ENCODE assay signal across 8 cellular contexts in genomic region chr18:62584241-62585120, GRCh38.
DNase-seq lines count a peak whose midpoint lies in the region; ATAC-seq and TF ChIP-seq lines count a peak whose summit lies in the region.

No MANE protein-coding gene starts in this region.

- peaks cover 29% of the 10 kb centered on the region for H3K4me1 Mint-ChIP-seq in GM23338

- peak overlapping the region; percentile 70 for H3K27ac Mint-ChIP-seq in GM23338

- H3K9ac ChIP-seq in ES-I3 (ENCODE audit: low read depth, low read length) = peak overlapping the region; percentile 31; the same call in 1 of the 2 replicates

- H3K4me3 ChIP-seq in GM23338 (peak overlapping the region; percentile 35; the same call in 1 of the 2 replicates), SJCRH30 (no peak overlapping the region), gastroesophageal sphincter (no peak overlapping the region), osteoblast (ENCODE audit: insufficient read depth, low read length) (peak overlapping the region; percentile 45), testis (no peak overlapping the region)

- no peak for TF ChIP-seq EP300 in gastroesophageal sphincter (IDR thresholded peaks at IDR 0.05)

- H3K4me1 ChIP-seq in ES-I3 (ENCODE audit: insufficient read depth, low read length) = peaks cover 7% of the 10 kb centered on the region; the same call in 1 of the 2 replicates
- peaks cover 8% of the 10 kb centered on the region for H3K4me1 ChIP-seq in GM23338 (ENCODE audit: insufficient read depth)
- no peaks in the 10 kb centered on the region for H3K4me1 ChIP-seq in SJCRH30
- peaks cover 0 to 24% (median 6%) of the 10 kb centered on the region in 3 donors for H3K4me1 ChIP-seq in gastroesophageal sphincter
- H3K4me1 ChIP-seq in osteoblast (ENCODE audit: insufficient read depth, low read length) = peaks cover 4% of the 10 kb centered on the region
- peaks cover 10% of the 10 kb centered on the region for H3K4me1 ChIP-seq in testis

- H3K36me3 ChIP-seq in ES-I3 (ENCODE audit: insufficient read depth, low read length) (no peaks in the 10 kb centered on the region), GM23338 (ENCODE audit: insufficient read depth) (no peaks in the 10 kb centered on the region), SJCRH30 (no peaks in the 10 kb centered on the region), gastroesophageal sphincter (peaks cover 0 to 15% of the 10 kb centered on the region in 2 donors), osteoblast (ENCODE audit: insufficient read depth, low read length) (no peaks in the 10 kb centered on the region), testis (ENCODE audit: low read depth, missing control alignments) (no peaks in the 10 kb centered on the region)

- DNase-seq in GM23338 (ENCODE audit: low spot score) (peak; percentile 97), SJCRH30 (peak; percentile 69 to 81), osteoblast (ENCODE audit: insufficient read length, low spot score, missing footprints) (peak; percentile 96), testis (peak; percentile 93)
- DNase-seq in activated naive CD4-positive, alpha-beta T cell treated with Interleukin-2 at 50 U/mL for 16 hours = peak; percentile 85

- peak overlapping the region; percentile 48; the same call in 2 of the 3 replicates for H3K4me3 Mint-ChIP-seq in GM23338

- no peaks in the 10 kb centered on the region; the same call in 2 of the 3 replicates for H3K9me3 Mint-ChIP-seq in GM23338

- H3K9me3 ChIP-seq in ES-I3 (ENCODE audit: control insufficient read depth, insufficient read depth, low read length) (no peaks in the 10 kb centered on the region), SJCRH30 (replicated peaks) (no peaks in the 10 kb centered on the region), gastroesophageal sphincter (no peaks in the 10 kb centered on the region), osteoblast (ENCODE audit: low read depth, low read length) (no peaks in the 10 kb centered on the region), testis (no peaks in the 10 kb centered on the region)

- WGBS in gastroesophageal sphincter (ENCODE audit: low coverage in 1 of 2), 2 donors = 41 to 59% methylated on average over 7 to 18 of the region's 23 CpGs
- 44 to 50% methylated on average over 22 to 23 of the region's 23 CpGs for whole genome bisulfite sequencing in testis, 2 donors

- H4K20me1 ChIP-seq in GM23338 (replicated peaks; ENCODE audit: insufficient read depth) = no peaks in the 10 kb centered on the region
- H4K20me1 ChIP-seq in osteoblast (ENCODE audit: insufficient read depth, low read length) = peaks cover 3% of the 10 kb centered on the region

- H3F3A ChIP-seq in GM23338 (replicated peaks; ENCODE audit: low read depth) = no peaks in the 10 kb centered on the region

- H2AFZ ChIP-seq in GM23338 = peak overlapping the region; percentile 44; the same call in 1 of the 2 replicates
- peak overlapping the region; percentile 60 for H2AFZ ChIP-seq in osteoblast (ENCODE audit: low read length)

- H3K9me2 ChIP-seq in GM23338 (ENCODE audit: insufficient read depth) = no peaks in the 10 kb centered on the region

- no peaks in the 10 kb centered on the region for H3K79me2 ChIP-seq in GM23338 (replicated peaks; ENCODE audit: insufficient read depth)
- H3K79me2 ChIP-seq in osteoblast (ENCODE audit: insufficient read depth, low read length) = no peaks in the 10 kb centered on the region

- intact Hi-C loops in testis (cut with DNase I; ENCODE audit: low total_unique reads) = loop anchor here (10.0 kb wide), 1 partner anchor 400 kb away; the partner anchor contains the start of genes PIGN and RELCH

- peaks cover 6% of the 10 kb centered on the region for H3K27me3 Mint-ChIP-seq in GM23338 (ENCODE audit: insufficient read depth, low read depth, poor library complexity)

- no peaks in the 10 kb centered on the region for H3K27me3 ChIP-seq in GM23338 (ENCODE audit: insufficient read depth)
- no peaks in the 10 kb centered on the region for H3K27me3 ChIP-seq in SJCRH30
- H3K27me3 ChIP-seq in gastroesophageal sphincter = no peaks in the 10 kb centered on the region
- H3K27me3 ChIP-seq in osteoblast (ENCODE audit: insufficient read depth, low read length) = peaks cover 2% of the 10 kb centered on the region
- no peaks in the 10 kb centered on the region for H3K27me3 ChIP-seq in testis

- ATAC-seq in GM23338 (peak; percentile 78), gastroesophageal sphincter (peak; percentile 84)

- no peak for TF ChIP-seq POLR2A in gastroesophageal sphincter (IDR thresholded peaks at IDR 0.05)
- no peak for TF ChIP-seq POLR2A in testis (IDR thresholded peaks at IDR 0.05)

- H3K4me2 ChIP-seq in GM23338 = peak overlapping the region; percentile 56; the same call in 1 of the 2 replicates
- peak overlapping the region; percentile 76 for H3K4me2 ChIP-seq in osteoblast (ENCODE audit: insufficient read depth, low read length)

- no peak overlapping the region for H3K27ac ChIP-seq in GM23338 (ENCODE audit: low read depth)
- no peak overlapping the region for H3K27ac ChIP-seq in SJCRH30
- peak overlapping the region in 3 of 4 donors; percentile 53 to 63 (median 63) for H3K27ac ChIP-seq in gastroesophageal sphincter
- no peak overlapping the region for H3K27ac ChIP-seq in osteoblast (ENCODE audit: low read depth, low read length)
- no peak overlapping the region for H3K27ac ChIP-seq in testis

- TF ChIP-seq CTCF in GM23338 (conservative IDR thresholded peaks at IDR 0.05; ENCODE audit: low read depth in 2 of 2) (peak; percentile 99), LNCAP (IDR thresholded peaks at IDR 0.05) (peak; percentile 94), gastroesophageal sphincter (IDR thresholded peaks at IDR 0.05) (peak; percentile 97 to 100 (median 99)), osteoblast (IDR thresholded peaks at IDR 0.05; ENCODE audit: extremely low read depth, low read depth, low read length) (peak; percentile 99), testis (IDR thresholded peaks at IDR 0.05) (peak; percentile 95 to 99 (median 99))

- peaks cover 7% of the 10 kb centered on the region; the same call in 2 of the 3 replicates for H3K36me3 Mint-ChIP-seq in GM23338 (ENCODE audit: low read depth)

TF ChIP-seq in GM23338, 12 proteins besides CTCF, POLR2A, EP300 and RAD21 (continues in another document):
- no peak for TF ChIP-seq EZH2phosphoT487 (IDR thresholded peaks at IDR 0.05; ENCODE audit: unreplicated experiment)
- TF ChIP-seq CREB1 (CRISPR knock-in tag; IDR thresholded peaks at IDR 0.05; ENCODE audit: low read depth) = 0 out of 2 replicates have a peak, but pooled peaks have one; percentile 7
- TF ChIP-seq, protein P1, sequence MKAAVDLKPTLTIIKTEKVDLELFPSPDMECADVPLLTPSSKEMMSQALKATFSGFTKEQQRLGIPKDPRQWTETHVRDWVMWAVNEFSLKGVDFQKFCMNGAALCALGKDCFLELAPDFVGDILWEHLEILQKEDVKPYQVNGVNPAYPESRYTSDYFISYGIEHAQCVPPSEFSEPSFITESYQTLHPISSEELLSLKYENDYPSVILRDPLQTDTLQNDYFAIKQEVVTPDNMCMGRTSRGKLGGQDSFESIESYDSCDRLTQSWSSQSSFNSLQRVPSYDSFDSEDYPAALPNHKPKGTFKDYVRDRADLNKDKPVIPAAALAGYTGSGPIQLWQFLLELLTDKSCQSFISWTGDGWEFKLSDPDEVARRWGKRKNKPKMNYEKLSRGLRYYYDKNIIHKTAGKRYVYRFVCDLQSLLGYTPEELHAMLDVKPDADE (IDR thresholded peaks at IDR 0.05) = no peak

Comparison
In these comparisons a context has a peak if more than half of its experiments do, and no peak if none do; other contexts are left out.
1. H3K27ac ChIP-seq: peak in gastroesophageal sphincter (3 of 4); none in GM23338 (single experiment), SJCRH30 (single experiment), osteoblast (single experiment) and testis (0 of 2).
2. H3K4me3 ChIP-seq: peak in GM23338 (single experiment) and osteoblast (single experiment); none in SJCRH30 (single experiment), gastroesophageal sphincter (0 of 2) and testis (0 of 2).
3. Peak in every context shown above with its lines, with median percentiles within 50 percentile points of each other: DNase-seq and CTCF ChIP-seq.